12 cellular contexts compared by ENCODE assay signal in the genomic region with DNA sequence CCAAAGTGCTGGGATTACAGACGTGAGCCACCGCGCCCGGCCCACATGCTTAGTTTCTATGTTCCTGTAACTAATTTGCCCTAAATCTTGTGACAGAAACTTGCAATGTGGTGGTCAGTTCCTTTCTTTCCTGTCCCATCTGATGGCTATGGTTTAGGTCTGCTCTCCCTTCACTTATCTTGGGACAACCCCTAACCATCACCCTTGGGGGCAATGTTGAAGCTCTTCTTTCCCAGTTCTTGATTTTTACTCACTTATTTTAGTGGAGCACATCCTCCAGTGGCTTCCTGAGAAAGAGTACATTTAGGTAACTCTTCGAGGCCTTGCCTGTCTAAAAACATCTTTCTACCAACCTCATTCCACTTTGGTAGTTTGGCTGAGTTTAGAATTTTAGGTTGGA. TPM values are rescaled to one million over a fixed set of nuclear protein-coding genes. Genes with fewer than 3 reads are reported as not detected.
DNase-seq lines count a peak whose midpoint lies in the region; ATAC-seq and TF ChIP-seq lines count a peak whose summit lies in the region.
"Had no signal": no experiment of that assay in that cellular context is flagged by ENCODE, and none has a peak within 500 bp of the region (broad histone marks: within the 10 kb centered on the region; RNA-seq: fewer than 3 reads in every experiment).

No MANE protein-coding gene starts in this region.

- in situ Hi-C loops in gastrocnemius medialis (cut with MboI; ENCODE audit: low sequenced_read_pairs in 4 of 4) = no loop called here

- peak overlapping the region; percentile 89 for H3K27ac Mint-ChIP-seq in Caco-2 (ENCODE audit: unreplicated experiment)
- H3K27ac Mint-ChIP-seq: activated CD8-positive, alpha-beta memory T cell treated with anti-CD3 and anti-CD28 coated beads, Interleukin-2, amount 10 ng/mL, durations not matched to agents 7 days and 5 days had no signal

- POLR2A ChIA-PET in Caco-2 (lab: Charles Lee) = no interaction called here
- POLR2A ChIA-PET in OCI-LY7 (lab: Charles Lee) = interaction anchor here (1.1 to 1.8 kb wide), 2 partner anchors 9 to 107 kb away, joined by 5 to 6 read pairs; a partner anchor contains a TSS

- BruUV-seq in Caco-2 (replicated peaks; lab: Mats Ljungman, UMichigan) (no TSS peak), OCI-LY7 (replicated peaks; lab: Mats Ljungman, UMichigan) (no TSS peak)

- H3K9me3 ChIP-seq in Caco-2 = no peaks in the 10 kb centered on the region
- no peaks in the 10 kb centered on the region for H3K9me3 ChIP-seq in OCI-LY7 (ENCODE audit: low read length)
- H3K9me3 ChIP-seq in gastrocnemius medialis = no peaks in the 10 kb centered on the region
- no peaks in the 10 kb centered on the region for H3K9me3 ChIP-seq in sigmoid colon

- no peak overlapping the region for H3K4me3 Mint-ChIP-seq in Caco-2 (ENCODE audit: unreplicated experiment)
- H3K4me3 Mint-ChIP-seq: activated CD8-positive, alpha-beta memory T cell treated with anti-CD3 and anti-CD28 coated beads, Interleukin-2, amount 10 ng/mL, durations not matched to agents 7 days and 5 days had no signal

- H3K4me1 ChIP-seq in Caco-2 (peaks cover 66% of the 10 kb centered on the region), OCI-LY7 (ENCODE audit: insufficient read depth, low read length, poor library complexity, severe bottlenecking) (peaks cover 86% of the 10 kb centered on the region), foreskin keratinocyte (peaks cover 30% of the 10 kb centered on the region), gastrocnemius medialis (peaks cover 18 to 42% of the 10 kb centered on the region in 2 donors), sigmoid colon (peaks cover 0 to 32% (median 10%) of the 10 kb centered on the region in 4 donors)

- H3K27me3 Mint-ChIP-seq in Caco-2 (ENCODE audit: insufficient read depth, unreplicated experiment) = no peaks in the 10 kb centered on the region
- H3K27me3 Mint-ChIP-seq: activated CD8-positive, alpha-beta memory T cell treated with anti-CD3 and anti-CD28 coated beads, Interleukin-2, amount 10 ng/mL, durations not matched to agents 7 days and 5 days had no signal

- TF ChIP-seq CTCF in Caco-2 (IDR thresholded peaks at IDR 0.05; ENCODE audit: insufficient read depth in 1 of 2, low read depth in 1 of 2, low read length in 1 of 2, severe bottlenecking in 1 of 2, unreplicated experiment in 1 of 2) (no peak), OCI-LY7 (conservative IDR thresholded peaks at IDR 0.05; ENCODE audit: low read length) (no peak), foreskin keratinocyte (conservative IDR thresholded peaks at IDR 0.05) (no peak), gastrocnemius medialis (IDR thresholded peaks at IDR 0.05 in 4 of 5, conservative IDR thresholded peaks at IDR 0.05 in 1 of 5) (no peak), omental fat pad (IDR thresholded peaks at IDR 0.05) (no peak), sigmoid colon (IDR thresholded peaks at IDR 0.05) (no peak)

- H3K4me3 ChIP-seq in Caco-2 (ENCODE audit: low read depth, low read length) = no peak overlapping the region
- no peak overlapping the region for H3K4me3 ChIP-seq in OCI-LY7 (ENCODE audit: low read depth, low read length, poor library complexity, severe bottlenecking)
- no peak overlapping the region for H3K4me3 ChIP-seq in gastrocnemius medialis
- H3K4me3 ChIP-seq in sigmoid colon = no peak overlapping the region
- H3K4me3 ChIP-seq: coronary artery had no signal

- WGBS in sigmoid colon, 2 donors = 89 to 90% methylated on average over 5 of the region's 5 CpGs

- peaks cover 42% of the 10 kb centered on the region for H4K20me1 ChIP-seq in OCI-LY7 (ENCODE audit: insufficient read depth, low read length)

- DNase-seq in Caco-2 (no peak), OCI-LY7 (ENCODE audit: low spot score) (no peak), foreskin keratinocyte (no peak), gastrocnemius medialis (no peak), omental fat pad (ENCODE audit: low spot score) (no peak), sigmoid colon (no peak), NCI-H2107 treated with DMSO at 0.1 percent for 48 hours (lab: John Stamatoyannopoulos, UW; ENCODE audit: unreplicated experiment) (no peak)
- DNase-seq: activated CD8-positive, alpha-beta memory T cell treated with anti-CD3 and anti-CD28 coated beads, Interleukin-2, amount 10 ng/mL, durations not matched to agents 7 days and 5 days; NCI-H2029; NCI-H82; SIG-M5 had no signal

- intact Hi-C loops in Caco-2 (cut with micrococcal nuclease; ENCODE audit: unreplicated experiment) (no loop called here), OCI-LY7 (cut with micrococcal nuclease; ENCODE audit: unreplicated experiment) (no loop called here), gastrocnemius medialis (cut with DNase I; ENCODE audit: low total_unique reads) (no loop called here), sigmoid colon (cut with DNase I) (no loop called here)

- H2AFZ ChIP-seq in OCI-LY7 (ENCODE audit: low read length) = no peak overlapping the region

- H3K27ac ChIP-seq in OCI-LY7 (ENCODE audit: low read depth, low read length, poor library complexity, severe bottlenecking) (peak overlapping the region; percentile 31), foreskin keratinocyte (peak overlapping the region; percentile 41), gastrocnemius medialis (peak overlapping the region in 3 of 4 donors; percentile 4 to 29 (median 20)), sigmoid colon (no peak overlapping the region)

- H3K4me1 Mint-ChIP-seq in Caco-2 (ENCODE audit: low read depth, unreplicated experiment) = peaks cover 43% of the 10 kb centered on the region

- peaks cover 96% of the 10 kb centered on the region for H3K79me2 ChIP-seq in OCI-LY7 (ENCODE audit: insufficient read depth, low read depth, low read length)

- TF ChIP-seq EP300 in sigmoid colon (IDR thresholded peaks at IDR 0.05) = no peak

- CTCF ChIA-PET in Caco-2 (lab: Charles Lee) = no interaction called here
- CTCF ChIA-PET in OCI-LY7 (lab: Charles Lee; ENCODE audit: unreplicated experiment) = interaction anchor here (1.0 kb wide), 1 partner anchor 23 kb away, joined by 3 read pairs; no protein-coding TSS in a partner anchor

- peaks cover 55% of the 10 kb centered on the region for H3K36me3 Mint-ChIP-seq in Caco-2 (ENCODE audit: insufficient read depth, unreplicated experiment)

- H3K27me3 ChIP-seq in Caco-2 (replicated peaks; ENCODE audit: control insufficient read depth, insufficient read depth, low read length) = no peaks in the 10 kb centered on the region
- no peaks in the 10 kb centered on the region for H3K27me3 ChIP-seq in foreskin keratinocyte
- no peaks in the 10 kb centered on the region for H3K27me3 ChIP-seq in gastrocnemius medialis
- no peaks in the 10 kb centered on the region for H3K27me3 ChIP-seq in sigmoid colon

- no peaks in the 10 kb centered on the region for H3K9me2 ChIP-seq in OCI-LY7 (ENCODE audit: insufficient read depth, low read length)

- no peaks in the 10 kb centered on the region for H3K9me3 Mint-ChIP-seq in Caco-2 (ENCODE audit: unreplicated experiment)

- TF ChIP-seq POLR2A in gastrocnemius medialis (IDR thresholded peaks at IDR 0.05) (no peak), sigmoid colon (IDR thresholded peaks at IDR 0.05) (no peak)

- H3K36me3 ChIP-seq in Caco-2 (ENCODE audit: control insufficient read depth, insufficient read depth, low read length) (peaks cover 2% of the 10 kb centered on the region), OCI-LY7 (ENCODE audit: insufficient read depth, low read length) (peaks cover 92% of the 10 kb centered on the region), gastrocnemius medialis (no peaks in the 10 kb centered on the region), sigmoid colon (peaks cover 0 to 23% (median 2%) of the 10 kb centered on the region in 4 donors)

- ATAC-seq in foreskin keratinocyte (no peak), gastrocnemius medialis (no peak), omental fat pad (ENCODE audit: low FRiP score) (no peak)
- ATAC-seq: activated CD8-positive, alpha-beta memory T cell treated with anti-CD3 and anti-CD28 coated beads, Interleukin-2, amount 10 ng/mL, durations not matched to agents 7 days and 5 days had no signal

- peak overlapping the region; percentile 41; the same call in 1 of the 2 replicates for H3K4me2 ChIP-seq in OCI-LY7 (ENCODE audit: low read length)

RNA-seq across cellular contexts. Expression of a gene that starts 7.3 kb away (rescaled TPM):
- total RNA-seq in Caco-2 (2022) (134 and 150 TPM in 2 replicates), OCI-LY7 (2022) (312 and 330 TPM in 2 replicates), foreskin keratinocyte (82.0 and 83.0 TPM in 2 replicates), gastrocnemius medialis (10 to 100 TPM; 25.1 to 40.9 (median 36.1) TPM), omental fat pad (10 to 100 TPM; 26.3 to 63.5 (median 33.8) TPM), sigmoid colon (10 to 100 TPM; 25.2 to 51.0 (median 33.4) TPM)
- 132 and 167 TPM in 2 replicates for total RNA-seq in OCI-LY7 (2014; rRNA removed; shearing (Covaris generic))
- polyA plus RNA-seq in foreskin keratinocyte (57.6 and 62.4 TPM in 2 replicates), sigmoid colon (100 to 1,000 TPM in 1 of 3 donors, 10 to 100 TPM in 2; 13.8 to 132 (median 15.3) TPM)

RNA-seq across cellular contexts. Expression of a gene that starts 39.7 kb away (rescaled TPM):
- total RNA-seq in Caco-2 (2022) (24.3 and 24.8 TPM in 2 replicates), OCI-LY7 (2022) (17.3 and 17.4 TPM in 2 replicates), foreskin keratinocyte (10.6 and 11.9 TPM in 2 replicates), gastrocnemius medialis (1 to 10 TPM; 3.3 to 7.7 (median 6.0) TPM), omental fat pad (1 to 10 TPM; 1.6 to 3.5 (median 3.4) TPM), sigmoid colon (1 to 10 TPM; 4.5 to 8.6 (median 7.9) TPM)
- 21.7 and 23.8 TPM in 2 replicates for total RNA-seq in OCI-LY7 (2014; rRNA removed; shearing (Covaris generic))
- polyA plus RNA-seq in foreskin keratinocyte (6.1 and 7.3 TPM in 2 replicates), sigmoid colon (1 to 10 TPM in 2 of 3 donors, under 1 TPM in 1; 0.60 to 6.1 (median 3.0) TPM)

Comparison
In these comparisons a context has a peak if more than half of its experiments do, and no peak if none do; other contexts are left out.
1. H3K27ac ChIP-seq: peak in OCI-LY7 (single experiment), foreskin keratinocyte (single experiment) and gastrocnemius medialis (3 of 4); none in sigmoid colon (0 of 4).